ENCODE assay signal across 29 cellular contexts in genomic region chr10:45466784-45467183, GRCh38.
A peak's percentile ranks its signal among the peaks of the same experiment; 100 is the strongest.
DNase-seq lines count a peak whose midpoint lies in the region; ATAC-seq and TF ChIP-seq lines count a peak whose summit lies in the region.
"Had no signal": no experiment of that assay in that cellular context is flagged by ENCODE, and none has a peak within 500 bp of the region (broad histone marks: within the 10 kb centered on the region; RNA-seq: fewer than 3 reads in every experiment).

No MANE protein-coding gene starts in this region.

- 83 to 84% methylated on average over 5 of the region's 5 CpGs for WGBS in GM23248 (ENCODE audit: low coverage in 1 of 2, low lambda C conversion rate in 2 of 2, missing lambda C conversion rate in 2 of 2), 2 experiments

- H3K79me2 ChIP-seq in GM23248 (ENCODE audit: insufficient read depth) = no peaks in the 10 kb centered on the region

- in situ Hi-C loops in Panc1 (cut with HindIII; ENCODE audit: low pct_unique_long_range_greater_than_20kb, low sequenced_read_pairs) = no loop called here
- in situ Hi-C loops in GM23248 (cut with MboI) = loop anchor here (10.0 kb wide), 1 partner anchor 208 kb away; the partner anchor contains the start of gene ZFAND4

- H3K36me3 Mint-ChIP-seq in activated naive CD8-positive, alpha-beta T cell treated with anti-CD3 and anti-CD28 coated beads for 36 hours = peaks cover 2% of the 10 kb centered on the region
- no peaks in the 10 kb centered on the region for H3K36me3 Mint-ChIP-seq in activated naive CD8-positive, alpha-beta T cell treated with anti-CD3 and anti-CD28 coated beads, Interleukin-2, amount 50 U/mL, for 24 hours (ENCODE audit: low read depth)
- H3K36me3 Mint-ChIP-seq in activated CD4-positive, alpha-beta T cell treated with anti-CD3 and anti-CD28 coated beads for 36 hours (ENCODE audit: low read depth) = no peaks in the 10 kb centered on the region
- H3K36me3 Mint-ChIP-seq: neural progenitor cell had no signal

- H3K27me3 ChIP-seq in Panc1 (ENCODE audit: control insufficient read depth, insufficient read depth, low read length) (no peaks in the 10 kb centered on the region), GM23248 (replicated peaks; ENCODE audit: insufficient read depth) (no peaks in the 10 kb centered on the region)
- H3K27me3 ChIP-seq: ascending aorta, hepatocyte, MG63, neural progenitor cell, tibial nerve had no signal

- H3K4me3 ChIP-seq in Panc1 (ENCODE audit: low read depth in 2 of 2, low read length in 2 of 2) (no peak overlapping the region), GM23248 (no peak overlapping the region)
- H3K4me3 ChIP-seq: ascending aorta, HAP-1, hepatocyte, MG63, neural progenitor cell, prostate gland, tibial nerve had no signal

- CTCF ChIA-PET in Panc1 (lab: Charles Lee) = no interaction called here
- CTCF ChIA-PET in activated CD4-positive, alpha-beta T cell treated with anti-CD3 and anti-CD28 coated beads for 36 hours (lab: Charles Lee) = interaction anchor here (0.8 to 0.9 kb wide), 2 partner anchors 11 to 215 kb away, joined by 4 to 6 read pairs; no protein-coding TSS in a partner anchor

- peaks cover 38% of the 10 kb centered on the region for H3K4me1 Mint-ChIP-seq in activated naive CD8-positive, alpha-beta T cell treated with anti-CD3 and anti-CD28 coated beads for 36 hours
- H3K4me1 Mint-ChIP-seq in activated naive CD8-positive, alpha-beta T cell treated with anti-CD3 and anti-CD28 coated beads, Interleukin-2, amount 50 U/mL, for 24 hours = peaks cover 49% of the 10 kb centered on the region
- peaks cover 39% of the 10 kb centered on the region for H3K4me1 Mint-ChIP-seq in stimulated activated naive CD8-positive, alpha-beta T cell treated with anti-CD3 and anti-CD28 coated beads, Interleukin-15, amount 100 ng/mL, for 72 hours
- peaks cover 22% of the 10 kb centered on the region for H3K4me1 Mint-ChIP-seq in activated CD4-positive, alpha-beta T cell treated with anti-CD3 and anti-CD28 coated beads for 36 hours

- H3K27ac ChIP-seq in Panc1 (ENCODE audit: low read length) (peak overlapping the region; percentile 52), GM23248 (no peak overlapping the region)
- H3K27ac ChIP-seq: ascending aorta, hepatocyte, neural progenitor cell, prostate gland, tibial nerve had no signal

- H3K27me3 Mint-ChIP-seq in activated naive CD8-positive, alpha-beta T cell treated with anti-CD3 and anti-CD28 coated beads for 36 hours = no peaks in the 10 kb centered on the region
- no peaks in the 10 kb centered on the region for H3K27me3 Mint-ChIP-seq in activated naive CD8-positive, alpha-beta T cell treated with anti-CD3 and anti-CD28 coated beads, Interleukin-2, amount 50 U/mL, for 24 hours
- no peaks in the 10 kb centered on the region for H3K27me3 Mint-ChIP-seq in stimulated activated naive CD8-positive, alpha-beta T cell treated with anti-CD3 and anti-CD28 coated beads, Interleukin-15, amount 100 ng/mL, for 72 hours
- no peaks in the 10 kb centered on the region for H3K27me3 Mint-ChIP-seq in activated CD4-positive, alpha-beta T cell treated with anti-CD3 and anti-CD28 coated beads for 36 hours
- H3K27me3 Mint-ChIP-seq: IgD-negative memory B cell had no signal

- peak overlapping the region; percentile 26 for H3K27ac Mint-ChIP-seq in activated naive CD8-positive, alpha-beta T cell treated with anti-CD3 and anti-CD28 coated beads for 36 hours
- H3K27ac Mint-ChIP-seq in activated naive CD8-positive, alpha-beta T cell treated with anti-CD3 and anti-CD28 coated beads, Interleukin-2, amount 50 U/mL, for 24 hours = no peak overlapping the region
- H3K27ac Mint-ChIP-seq in stimulated activated naive CD8-positive, alpha-beta T cell treated with anti-CD3 and anti-CD28 coated beads, Interleukin-15, amount 100 ng/mL, for 72 hours = peak overlapping the region; percentile 15 to 88
- no peak overlapping the region for H3K27ac Mint-ChIP-seq in activated CD4-positive, alpha-beta T cell treated with anti-CD3 and anti-CD28 coated beads for 36 hours
- H3K27ac Mint-ChIP-seq: neural progenitor cell had no signal

- H3K9me2 ChIP-seq in GM23248 (ENCODE audit: insufficient read depth) = no peaks in the 10 kb centered on the region

- H3K9me3 ChIP-seq in Panc1 (ENCODE audit: control insufficient read depth, insufficient read depth, low read depth, low read length) (no peaks in the 10 kb centered on the region), GM23248 (ENCODE audit: low read depth) (no peaks in the 10 kb centered on the region)
- H3K9me3 ChIP-seq: ascending aorta, HAP-1, MG63, prostate gland, tibial nerve had no signal

- TF ChIP-seq CTCF in Panc1 (IDR thresholded peaks at IDR 0.05) = no peak

- H3K9me3 Mint-ChIP-seq in activated naive CD8-positive, alpha-beta T cell treated with anti-CD3 and anti-CD28 coated beads for 36 hours = no peaks in the 10 kb centered on the region
- no peaks in the 10 kb centered on the region for H3K9me3 Mint-ChIP-seq in activated naive CD8-positive, alpha-beta T cell treated with anti-CD3 and anti-CD28 coated beads, Interleukin-2, amount 50 U/mL, for 24 hours
- no peaks in the 10 kb centered on the region for H3K9me3 Mint-ChIP-seq in stimulated activated naive CD8-positive, alpha-beta T cell treated with anti-CD3 and anti-CD28 coated beads, Interleukin-15, amount 100 ng/mL, for 72 hours
- no peaks in the 10 kb centered on the region for H3K9me3 Mint-ChIP-seq in activated CD4-positive, alpha-beta T cell treated with anti-CD3 and anti-CD28 coated beads for 36 hours (ENCODE audit: low read depth)
- H3K9me3 Mint-ChIP-seq: activated T-cell treated with anti-CD3 and anti-CD28 coated beads, Interleukin-2, amount 50 U/mL, for 4 hours; IgD-negative memory B cell; immature natural killer cell; neural progenitor cell had no signal

- DNase-seq in activated naive CD8-positive, alpha-beta T cell treated with anti-CD3 and anti-CD28 coated beads for 36 hours = no peak
- no peak for DNase-seq in activated naive CD8-positive, alpha-beta T cell treated with anti-CD3 and anti-CD28 coated beads, Interleukin-2, amount 50 U/mL, for 24 hours
- DNase-seq in Panc1 (ENCODE audit: low read depth, low spot score) (no peak), GM23248 (no peak), NCI-H524 (lab: John Stamatoyannopoulos, UW) (no peak)
- DNase-seq in stimulated activated naive CD8-positive, alpha-beta T cell treated with anti-CD3 and anti-CD28 coated beads, Interleukin-15, amount 100 ng/mL, for 72 hours = no peak
- DNase-seq in activated CD4-positive, alpha-beta T cell treated with anti-CD3 and anti-CD28 coated beads for 36 hours = no peak
- DNase-seq: 8988T; activated CD4-positive, alpha-beta T cell treated with anti-CD3 and anti-CD28 coated beads for 1 hour; activated naive CD4-positive, alpha-beta T cell treated with Interleukin-2 at 50 U/mL for 16 hours; activated T-cell treated with anti-CD3 and anti-CD28 coated beads, Interleukin-2, amount 50 U/mL, for 4 hours; AML-193; foreskin fibroblast; immature natural killer cell; MG63; NCI-H146; NCI-H2171 treated with DMSO at 0.1 percent for 48 hours; NCI-H526; SHP77 treated with DMSO at 0.1 percent for 48 hours; stimulated activated CD4-positive, alpha-beta T cell treated with anti-CD3 and anti-CD28 coated beads, Interleukin-1b, Interleukin-23, amount 100 ng/mL, for 48 hours; stimulated activated naive CD4-positive, alpha-beta T cell had no signal

- H3K4me2 ChIP-seq in GM23248 (ENCODE audit: unreplicated experiment) = no peak overlapping the region
- H3K4me2 ChIP-seq: hepatocyte, neural progenitor cell had no signal

- no peaks in the 10 kb centered on the region; the same call in 1 of the 2 replicates for H3F3A ChIP-seq in GM23248 (ENCODE audit: insufficient read depth)

- no TSS peak for BruUV-seq in Panc1 (replicated peaks; lab: Mats Ljungman, UMichigan)

- no peak overlapping the region for H3K9ac ChIP-seq in GM23248
- H3K9ac ChIP-seq: neural progenitor cell had no signal

- no peaks in the 10 kb centered on the region for H3K36me3 ChIP-seq in Panc1 (ENCODE audit: control insufficient read depth, insufficient read depth, low read length)
- H3K36me3 ChIP-seq in GM23248 (ENCODE audit: low read depth) = no peaks in the 10 kb centered on the region
- H3K36me3 ChIP-seq: ascending aorta, HAP-1, MG63, neural progenitor cell, prostate gland had no signal

- no peaks in the 10 kb centered on the region for H4K20me1 ChIP-seq in GM23248 (ENCODE audit: insufficient read depth)

- ATAC-seq in activated naive CD8-positive, alpha-beta T cell treated with anti-CD3 and anti-CD28 coated beads, Interleukin-2, amount 50 U/mL, for 24 hours = no peak
- ATAC-seq in Panc1 (no peak), esophagus mucosa (peak; percentile 78)
- no peak for ATAC-seq in stimulated activated naive CD8-positive, alpha-beta T cell treated with anti-CD3 and anti-CD28 coated beads, Interleukin-15, amount 100 ng/mL, for 72 hours
- no peak for ATAC-seq in activated CD4-positive, alpha-beta T cell treated with anti-CD3 and anti-CD28 coated beads for 36 hours
- ATAC-seq: activated T-cell treated with anti-CD3 and anti-CD28 coated beads, Interleukin-2, amount 50 U/mL, for 4 hours had no signal

- peaks cover 56% of the 10 kb centered on the region for H3K4me1 ChIP-seq in Panc1 (ENCODE audit: control insufficient read depth, insufficient read depth, low read length)
- H3K4me1 ChIP-seq in GM23248 (ENCODE audit: insufficient read depth) = no peaks in the 10 kb centered on the region
- H3K4me1 ChIP-seq: ascending aorta had no signal

- no peak overlapping the region for H3K4me3 Mint-ChIP-seq in activated naive CD8-positive, alpha-beta T cell treated with anti-CD3 and anti-CD28 coated beads for 36 hours
- no peak overlapping the region for H3K4me3 Mint-ChIP-seq in activated naive CD8-positive, alpha-beta T cell treated with anti-CD3 and anti-CD28 coated beads, Interleukin-2, amount 50 U/mL, for 24 hours
- H3K4me3 Mint-ChIP-seq in stimulated activated naive CD8-positive, alpha-beta T cell treated with anti-CD3 and anti-CD28 coated beads, Interleukin-15, amount 100 ng/mL, for 72 hours = no peak overlapping the region
- H3K4me3 Mint-ChIP-seq in activated CD4-positive, alpha-beta T cell treated with anti-CD3 and anti-CD28 coated beads for 36 hours = no peak overlapping the region
- H3K4me3 Mint-ChIP-seq: activated T-cell treated with anti-CD3 and anti-CD28 coated beads, Interleukin-2, amount 50 U/mL, for 4 hours; immature natural killer cell; neural progenitor cell had no signal

- H2AFZ ChIP-seq in GM23248 = no peak overlapping the region
- H2AFZ ChIP-seq: hepatocyte, neural progenitor cell had no signal

- POLR2A ChIA-PET in Panc1 (lab: Charles Lee) = no interaction called here
- POLR2A ChIA-PET in activated CD4-positive, alpha-beta T cell treated with anti-CD3 and anti-CD28 coated beads for 36 hours (lab: Charles Lee) = no interaction called here

- intact Hi-C loops in Panc1 (cut with micrococcal nuclease; ENCODE audit: unreplicated experiment) = loop anchor here (2.0 to 5.0 kb wide), 2 partner anchors 126 to 206 kb away; partner anchors contain the start of gene ZFAND4
- intact Hi-C loops in activated CD4-positive, alpha-beta T cell treated with anti-CD3 and anti-CD28 coated beads for 36 hours (cut with DNase I, micrococcal nuclease) = loop anchor here in 1 of 2 experiments (5.0 kb wide), 1 partner anchor 566 kb away; the partner anchor contains the start of gene NCOA4

Comparison
In these comparisons a context has a peak if more than half of its experiments do, and no peak if none do; other contexts are left out.
1. H3K27ac Mint-ChIP-seq: peak in activated naive CD8-positive, alpha-beta T cell treated with anti-CD3 and anti-CD28 coated beads for 36 hours (single experiment) and stimulated activated naive CD8-positive, alpha-beta T cell treated with anti-CD3 and anti-CD28 coated beads, Interleukin-15, amount 100 ng/mL, for 72 hours (2 of 2); none in activated naive CD8-positive, alpha-beta T cell treated with anti-CD3 and anti-CD28 coated beads, Interleukin-2, amount 50 U/mL, for 24 hours (single experiment) and activated CD4-positive, alpha-beta T cell treated with anti-CD3 and anti-CD28 coated beads for 36 hours (single experiment).